Comparison of ENCODE assay signal across 19 cellular contexts in genomic region chr5:94810281-94810680, GRCh38.
DNase-seq lines count a peak whose midpoint lies in the region; TF ChIP-seq lines count a peak whose summit lies in the region.
"Had no signal": no experiment of that assay in that cellular context is flagged by ENCODE, and none has a peak within 500 bp of the region (broad histone marks: within the 10 kb centered on the region; RNA-seq: fewer than 3 reads in every experiment).

No MANE protein-coding gene starts in this region.

- no peak for TF ChIP-seq CTCF in ascending aorta (IDR thresholded peaks at IDR 0.05)

- no peaks in the 10 kb centered on the region for H3K36me3 ChIP-seq in ascending aorta
- H3K36me3 ChIP-seq: BE2C, HAP-1 had no signal

- H3K4me1 ChIP-seq in ascending aorta = no peaks in the 10 kb centered on the region
- H3K4me1 ChIP-seq: BE2C; BLaER1 treated with 17β-estradiol and CSF1 and Interleukin-3, amounts not matched to agents 10 nM and 100 nM; HAP-1 had no signal

- DNase-seq in DMS 273 treated with DMSO at 0.1 percent for 48 hours (lab: John Stamatoyannopoulos, UW) (peak; percentile 77), NCI-H1694 (lab: John Stamatoyannopoulos, UW) (peak; percentile 47), NCI-H524 treated with DMSO at 0.1 percent for 48 hours (lab: John Stamatoyannopoulos, UW) (peak; percentile 37), cerebellum (ENCODE audit: low spot score) (peak; percentile 20), ascending aorta (ENCODE audit: low spot score in 2 of 2) (no peak), AG08396 (ENCODE audit: low spot score) (no peak)
- no peak for DNase-seq in activated CD4-positive, alpha-beta T cell treated with anti-CD3 and anti-CD28 coated beads for 4 hours
- DNase-seq: AML-193; BE2C; CD4-positive, alpha-beta T cell; CD8-positive, alpha-beta memory T cell; DMS153; DND-41; GDM1; GOT3; HFFc6 had no signal

- no peak overlapping the region for H3K27ac ChIP-seq in ascending aorta
- H3K27ac ChIP-seq: BLaER1 treated with 17β-estradiol and CSF1 and Interleukin-3, amounts not matched to agents 10 nM and 100 nM had no signal

- no peaks in the 10 kb centered on the region for H3K27me3 ChIP-seq in ascending aorta
- H3K27me3 ChIP-seq: BE2C; BLaER1 treated with 17β-estradiol and CSF1 and Interleukin-3, amounts not matched to agents 10 nM and 100 nM had no signal

- H3K4me3 ChIP-seq in ascending aorta = no peak overlapping the region
- H3K4me3 ChIP-seq: BLaER1 treated with 17β-estradiol and CSF1 and Interleukin-3, amounts not matched to agents 10 nM and 100 nM; GM12878; HAP-1 had no signal

- no peaks in the 10 kb centered on the region for H3K9me3 ChIP-seq in ascending aorta
- H3K9me3 ChIP-seq: BE2C; BLaER1 treated with 17β-estradiol and CSF1 and Interleukin-3, amounts not matched to agents 10 nM and 100 nM; HAP-1 had no signal

- intact Hi-C loops in ascending aorta (cut with DNase I) = no loop called here

Comparison
In these comparisons a context has a peak if more than half of its experiments do, and no peak if none do; other contexts are left out.
1. DNase-seq: peak in DMS 273 treated with DMSO at 0.1 percent for 48 hours (single experiment), NCI-H1694 (single experiment), NCI-H524 treated with DMSO at 0.1 percent for 48 hours (single experiment) and cerebellum (single experiment); none in activated CD4-positive, alpha-beta T cell treated with anti-CD3 and anti-CD28 coated beads for 4 hours (0 of 2), ascending aorta (0 of 2) and AG08396 (single experiment).